In genomic region chr1:234938924-234939323, GRCh38 we compare ENCODE assay signal across 24 cellular contexts.
"Had no signal": no experiment of that assay in that cellular context is flagged by ENCODE, and none has a peak within 500 bp of the region (broad histone marks: within the 10 kb centered on the region; RNA-seq: fewer than 3 reads in every experiment).

No MANE protein-coding gene starts in this region.

- H3K4me1 ChIP-seq: pancreas, prostate gland had no signal

- H3K4me1 Mint-ChIP-seq: central memory CD8-positive, alpha-beta T cell; mesothelial cell of epicardium; neural crest cell had no signal

- H3K36me3 ChIP-seq: pancreas, prostate gland, thoracic aorta, upper lobe of right lung, WERI-Rb-1 had no signal

- H3K4me3 Mint-ChIP-seq: activated CD4-positive, alpha-beta T cell treated with anti-CD3 and anti-CD28 coated beads, Interleukin-2, amount 10 ng/mL, durations not matched to agents 7 days and 5 days; activated CD8-positive, alpha-beta T cell treated with anti-CD3 and anti-CD28 coated beads, Interleukin-2, amount 10 ng/mL, durations not matched to agents 7 days and 5 days; central memory CD8-positive, alpha-beta T cell; mesothelial cell of epicardium; naive B cell; neural crest cell had no signal

- H3K4me2 ChIP-seq: smooth muscle cell had no signal

- H3K4me3 ChIP-seq: pancreas, prostate gland, SK-N-MC, smooth muscle cell, thoracic aorta, upper lobe of right lung had no signal

- H3K9me3 ChIP-seq: pancreas, prostate gland, thoracic aorta, upper lobe of right lung had no signal

- H3K36me3 Mint-ChIP-seq: mesothelial cell of epicardium, naive B cell had no signal

- H3K27ac ChIP-seq: pancreas, prostate gland, SK-N-MC, thoracic aorta, upper lobe of right lung, WERI-Rb-1 had no signal

- H3K9me3 Mint-ChIP-seq: central memory CD8-positive, alpha-beta T cell; mesothelial cell of epicardium had no signal

- H3K27me3 ChIP-seq: pancreas, upper lobe of right lung had no signal

- H3K27me3 Mint-ChIP-seq: activated CD4-positive, alpha-beta T cell treated with anti-CD3 and anti-CD28 coated beads, Interleukin-2, amount 10 ng/mL, durations not matched to agents 7 days and 5 days; central memory CD8-positive, alpha-beta T cell; naive B cell had no signal

- H3K27ac Mint-ChIP-seq: activated CD4-positive, alpha-beta T cell treated with anti-CD3 and anti-CD28 coated beads, Interleukin-2, amount 10 ng/mL, durations not matched to agents 7 days and 5 days; activated CD8-positive, alpha-beta T cell treated with anti-CD3 and anti-CD28 coated beads, Interleukin-2, amount 10 ng/mL, durations not matched to agents 7 days and 5 days; activated naive CD4-positive, alpha-beta T cell treated with anti-CD3 and anti-CD28 coated beads, Interleukin-2, amount 50 U/mL, for 72 hours; mesothelial cell of epicardium had no signal

- DNase-seq: activated CD4-positive, alpha-beta T cell treated with anti-CD3 and anti-CD28 coated beads for 1 hour; activated CD4-positive, alpha-beta T cell treated with anti-CD3 and anti-CD28 coated beads, Interleukin-2, amount 10 ng/mL, durations not matched to agents 7 days and 5 days; activated CD8-positive, alpha-beta T cell treated with anti-CD3 and anti-CD28 coated beads, Interleukin-2, amount 10 ng/mL, durations not matched to agents 7 days and 5 days; activated T-cell treated with anti-CD3 and anti-CD28 coated beads, Interleukin-2, amount 50 U/mL, for 48 hours; anterior cingulate cortex; effector memory CD4-positive, alpha-beta T cell; left ventricle myocardium superior; naive B cell; nucleus accumbens; retina; stimulated activated CD4-positive, alpha-beta T cell treated with anti-CD3 and anti-CD28 coated beads, Interleukin-1b, Interleukin-23, amount 100 ng/mL, for 48 hours; stimulated activated CD4-positive, alpha-beta T cell treated with anti-CD3 and anti-CD28 coated beads, Interleukin-4, amount 100 ng/mL, for 4 hours; stimulated activated naive CD4-positive, alpha-beta T cell treated with Interleukin-2 at 50 U/mL for 16 hours; upper lobe of right lung; WERI-Rb-1 had no signal
